In genomic region chr5:153883829-153884228, GRCh38 we compare ENCODE assay signal across 19 cellular contexts.
DNase-seq lines count a peak whose midpoint lies in the region; ATAC-seq and TF ChIP-seq lines count a peak whose summit lies in the region.
"Had no signal": no experiment of that assay in that cellular context is flagged by ENCODE, and none has a peak within 500 bp of the region (broad histone marks: within the 10 kb centered on the region; RNA-seq: fewer than 3 reads in every experiment).

No MANE protein-coding gene starts in this region.

- no peaks in the 10 kb centered on the region for H3K36me3 ChIP-seq in GM23338 (ENCODE audit: insufficient read depth)
- H3K36me3 ChIP-seq: BE2C, HAP-1, thoracic aorta had no signal

- H4K20me1 ChIP-seq in GM23338 (replicated peaks; ENCODE audit: insufficient read depth): no peaks in the 10 kb centered on the region

- peak overlapping the region; percentile 60; the same call in 1 of the 2 replicates for H3K27ac Mint-ChIP-seq in GM23338
- H3K27ac Mint-ChIP-seq: activated CD8-positive, alpha-beta memory T cell treated with anti-CD3 and anti-CD28 coated beads, Interleukin-2, amount 10 ng/mL, durations not matched to agents 7 days and 5 days had no signal

- H3K4me3 ChIP-seq in GM23338 (no peak overlapping the region), astrocyte of the spinal cord (ENCODE audit: low read depth, low read length) (no peak overlapping the region)
- H3K4me3 ChIP-seq: HAP-1, skin epidermis, thoracic aorta had no signal

- POLR2A ChIA-PET in HEK293T (lab: Yijun Ruan, JAX): no interaction called here

- in situ Hi-C loops in astrocyte of the spinal cord (cut with HindIII; ENCODE audit: low sequenced_read_pairs): no loop called here

- no peaks in the 10 kb centered on the region for H3K36me3 Mint-ChIP-seq in GM23338 (ENCODE audit: low read depth)
- H3K36me3 Mint-ChIP-seq: activated CD8-positive, alpha-beta memory T cell treated with anti-CD3 and anti-CD28 coated beads, Interleukin-2, amount 10 ng/mL, durations not matched to agents 7 days and 5 days had no signal

- CTCF ChIA-PET in HEK293T (lab: Yijun Ruan, JAX): no interaction called here

- no peaks in the 10 kb centered on the region for H3K9me3 Mint-ChIP-seq in GM23338

- H3F3A ChIP-seq in GM23338 (replicated peaks; ENCODE audit: low read depth): no peaks in the 10 kb centered on the region

- TF ChIP-seq CTCF in GM23338 (conservative IDR thresholded peaks at IDR 0.05; ENCODE audit: low read depth in 2 of 2): no peak
- TF ChIP-seq CTCF in astrocyte of the spinal cord (IDR thresholded peaks at IDR 0.05; ENCODE audit: low read depth, low read length): no peak

- 0 out of 2 replicates have a peak, but pooled peaks cover 8% of the 10 kb centered on the region for H3K9me2 ChIP-seq in GM23338 (ENCODE audit: insufficient read depth)

- DNase-seq in AG08396 (ENCODE audit: low spot score): peak; percentile 60
- no peak for DNase-seq in GM23338 (ENCODE audit: low spot score)
- peak; percentile 59 for DNase-seq in astrocyte of the spinal cord (ENCODE audit: low read depth, low spot score)
- peak; percentile 64 for DNase-seq in islet precursor cell
- no peak for DNase-seq in HEK293T (ENCODE audit: extremely low spot score)
- no peak for DNase-seq in stimulated activated CD4-positive, alpha-beta T cell treated with anti-CD3 and anti-CD28 coated beads, Interleukin-4, amount 100 ng/mL, for 1 hour
- no peak for DNase-seq in medulla oblongata (ENCODE audit: extremely low spot score)
- DNase-seq: activated CD8-positive, alpha-beta memory T cell treated with anti-CD3 and anti-CD28 coated beads, Interleukin-2, amount 10 ng/mL, durations not matched to agents 7 days and 5 days; BE2C; Calu3; foreskin melanocyte; NCI-H1694; NCI-H526; PC-3 had no signal

- H3K27ac ChIP-seq in GM23338 (ENCODE audit: low read depth): no peak overlapping the region
- H3K27ac ChIP-seq: skin epidermis had no signal

- peak overlapping the region; percentile 59; the same call in 1 of the 2 replicates for H2AFZ ChIP-seq in GM23338

- H3K4me2 ChIP-seq in GM23338: no peak overlapping the region

- no peaks in the 10 kb centered on the region; the same call in 1 of the 2 replicates for H3K4me1 ChIP-seq in GM23338 (ENCODE audit: insufficient read depth)
- H3K4me1 ChIP-seq: BE2C, HAP-1 had no signal

- peaks cover 6% of the 10 kb centered on the region; the same call in 2 of the 3 replicates for H3K4me1 Mint-ChIP-seq in GM23338
- H3K4me1 Mint-ChIP-seq: activated CD8-positive, alpha-beta memory T cell treated with anti-CD3 and anti-CD28 coated beads, Interleukin-2, amount 10 ng/mL, durations not matched to agents 7 days and 5 days had no signal

- H3K79me2 ChIP-seq in GM23338 (replicated peaks; ENCODE audit: insufficient read depth): no peaks in the 10 kb centered on the region

- no peak for ATAC-seq in GM23338
- no peak for ATAC-seq in HG02571 (IDR thresholded peaks at IDR 0.05; ENCODE audit: unreplicated experiment)
- ATAC-seq: activated CD4-positive, CD25-positive, alpha-beta regulatory T cell treated with anti-CD3 and anti-CD28 coated beads, Interleukin-2, amount 50 U/mL, for 24 hours; activated CD8-positive, alpha-beta memory T cell treated with anti-CD3 and anti-CD28 coated beads, Interleukin-2, amount 10 ng/mL, durations not matched to agents 7 days and 5 days; PC-3 had no signal

- H3K27me3 ChIP-seq in GM23338 (ENCODE audit: insufficient read depth): no peaks in the 10 kb centered on the region
- H3K27me3 ChIP-seq: BE2C had no signal

- H3K27me3 Mint-ChIP-seq in GM23338 (ENCODE audit: insufficient read depth, low read depth, poor library complexity): no peaks in the 10 kb centered on the region

- no peak overlapping the region for H3K4me3 Mint-ChIP-seq in GM23338
- H3K4me3 Mint-ChIP-seq: activated CD8-positive, alpha-beta memory T cell treated with anti-CD3 and anti-CD28 coated beads, Interleukin-2, amount 10 ng/mL, durations not matched to agents 7 days and 5 days had no signal

TF ChIP-seq in GM23338, 12 proteins besides CTCF, POLR2A, EP300 and RAD21:
- TF ChIP-seq ZNF331 (CRISPR knock-in tag; IDR thresholded peaks at IDR 0.05; ENCODE audit: low read depth): no peak
TF ChIP-seq in GM23338: peak in this region for 0.

TF ChIP-seq in HEK293T, 16 proteins besides CTCF, POLR2A, EP300 and RAD21:
- TF ChIP-seq SUZ12 (IDR thresholded peaks at IDR 0.05) (no peak), FOXM1 (IDR thresholded peaks at IDR 0.05; ENCODE audit: borderline replicate concordance) (no peak), ELF4 (IDR thresholded peaks at IDR 0.05) (no peak), NFRKB (IDR thresholded peaks at IDR 0.05) (no peak), FOXA1 (IDR thresholded peaks at IDR 0.05) (no peak), BHLHE40 (IDR thresholded peaks at IDR 0.05; ENCODE audit: borderline replicate concordance) (no peak), HDGF (IDR thresholded peaks at IDR 0.05; ENCODE audit: borderline replicate concordance) (no peak), L3MBTL2 (conservative IDR thresholded peaks at IDR 0.05) (no peak), ARNT (IDR thresholded peaks at IDR 0.05) (no peak), ZNF384 (IDR thresholded peaks at IDR 0.05) (no peak), SP1 (IDR thresholded peaks at IDR 0.05) (no peak), TARDBP (IDR thresholded peaks at IDR 0.05) (no peak), LEF1 (IDR thresholded peaks at IDR 0.05; ENCODE audit: borderline replicate concordance) (no peak), PKNOX1 (IDR thresholded peaks at IDR 0.05) (no peak), FOXK2 (IDR thresholded peaks at IDR 0.05) (no peak)

Comparison
In these comparisons a context has a peak if more than half of its experiments do, and no peak if none do; other contexts are left out.
1. DNase-seq: peak in AG08396 (single experiment), astrocyte of the spinal cord (single experiment) and islet precursor cell (single experiment); none in GM23338 (single experiment), HEK293T (single experiment), stimulated activated CD4-positive, alpha-beta T cell treated with anti-CD3 and anti-CD28 coated beads, Interleukin-4, amount 100 ng/mL, for 1 hour (single experiment) and medulla oblongata (single experiment).